17 cellular contexts compared by ENCODE assay signal in the genomic region with DNA sequence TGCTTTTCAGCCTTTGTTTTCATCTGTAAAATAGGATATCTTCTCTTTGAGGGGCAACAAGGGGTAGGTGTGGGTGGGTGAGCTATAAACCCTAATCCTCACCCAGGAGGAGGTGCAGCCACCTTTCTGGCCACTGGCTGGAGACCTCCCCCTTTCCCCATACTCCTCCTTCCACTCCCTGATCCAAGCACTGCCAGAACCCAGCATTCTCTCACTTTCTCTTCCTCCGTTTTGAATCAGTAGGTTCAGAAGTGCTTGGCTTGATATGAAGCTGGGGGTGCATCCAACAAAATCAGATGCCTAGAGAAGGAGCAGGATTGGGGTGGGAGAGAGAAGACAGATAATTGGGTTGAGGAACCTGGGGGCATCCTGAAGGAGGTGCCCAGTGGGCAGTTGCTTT.
"Had no signal": no experiment of that assay in that cellular context is flagged by ENCODE, and none has a peak within 500 bp of the region (broad histone marks: within the 10 kb centered on the region; RNA-seq: fewer than 3 reads in every experiment).

No MANE protein-coding gene starts in this region.

- H3K9me3 ChIP-seq: SK-N-SH had no signal

- DNase-seq: KBM-7, NCI-H1092, NCI-H1105 treated with DMSO at 0.1 percent for 48 hours, NCI-H1417 treated with DMSO at 0.1 percent for 48 hours, NCI-H146, NCI-H1694 treated with DMSO at 0.1 percent for 48 hours, NCI-H1930, NCI-H2081, NCI-H2107, NCI-H2227 treated with DMSO at 0.1 percent for 48 hours, NCI-H524, NCI-H526 treated with DMSO at 0.1 percent for 48 hours, NCI-H748 treated with DMSO at 0.1 percent for 48 hours, RPMI8226, SHP77, SK-N-SH had no signal

- H3K4me2 ChIP-seq: SK-N-SH had no signal

- H3K27ac ChIP-seq: HL-60 had no signal

- H3K9ac ChIP-seq: SK-N-SH had no signal

- H3K9me2 ChIP-seq: SK-N-SH had no signal
